Comparison of ENCODE assay signal across 1 cellular context in genomic region chr1:212557739-212558664, GRCh38.
TF ChIP-seq lines count a peak whose summit lies in the region.

No MANE protein-coding gene starts in this region.

TF ChIP-seq in K562, 482 proteins besides CTCF, POLR2A, EP300 and RAD21 (continued from another document and continues in another):
- TF ChIP-seq, protein P1, sequence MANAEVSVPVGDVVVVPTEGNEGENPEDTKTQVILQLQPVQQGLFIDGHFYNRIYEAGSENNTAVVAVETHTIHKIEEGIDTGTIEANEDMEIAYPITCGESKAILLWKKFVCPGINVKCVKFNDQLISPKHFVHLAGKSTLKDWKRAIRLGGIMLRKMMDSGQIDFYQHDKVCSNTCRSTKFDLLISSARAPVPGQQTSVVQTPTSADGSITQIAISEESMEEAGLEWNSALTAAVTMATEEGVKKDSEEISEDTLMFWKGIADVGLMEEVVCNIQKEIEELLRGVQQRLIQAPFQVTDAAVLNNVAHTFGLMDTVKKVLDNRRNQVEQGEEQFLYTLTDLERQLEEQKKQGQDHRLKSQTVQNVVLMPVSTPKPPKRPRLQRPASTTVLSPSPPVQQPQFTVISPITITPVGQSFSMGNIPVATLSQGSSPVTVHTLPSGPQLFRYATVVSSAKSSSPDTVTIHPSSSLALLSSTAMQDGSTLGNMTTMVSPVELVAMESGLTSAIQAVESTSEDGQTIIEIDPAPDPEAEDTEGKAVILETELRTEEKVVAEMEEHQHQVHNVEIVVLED (CRISPR knock-in tag; IDR thresholded peaks at IDR 0.05): no peak
- TF ChIP-seq HDAC8 (tag; IDR thresholded peaks at IDR 0.05) (no peak), GABPB1 (CRISPR knock-in tag; IDR thresholded peaks at IDR 0.05) (peak; percentile 78), ILK (tag; IDR thresholded peaks at IDR 0.05; ENCODE audit: borderline replicate concordance, low read depth) (no peak), GATAD2A (IDR thresholded peaks at IDR 0.05) (peak; percentile 18), CAMTA2 (CRISPR knock-in tag; conservative IDR thresholded peaks at IDR 0.05) (no peak), ESRRA (IDR thresholded peaks at IDR 0.05; ENCODE audit: borderline replicate concordance, low read depth) (peak; percentile 99), ETV5 (CRISPR knock-in tag; IDR thresholded peaks at IDR 0.05; ENCODE audit: low read depth) (no peak; the same call in 1 of the 2 replicates), CBX8 (IDR thresholded peaks at IDR 0.05; ENCODE audit: borderline replicate concordance, extremely low read depth, low read depth, low read length, poor library complexity, severe bottlenecking) (no peak), HDGF (IDR thresholded peaks at IDR 0.05) (no peak), NONO (IDR thresholded peaks at IDR 0.05; ENCODE audit: low read depth in 2 of 2, low read length in 1 of 2) (no peak), C11orf30 (IDR thresholded peaks at IDR 0.05; ENCODE audit: low read depth) (peak; percentile 77), TSC22D4 (tag; IDR thresholded peaks at IDR 0.05) (no peak), ZNF174 (CRISPR knock-in tag; IDR thresholded peaks at IDR 0.05) (no peak), RFX1 (IDR thresholded peaks at IDR 0.05) (no peak), FOXP1 (CRISPR knock-in tag; IDR thresholded peaks at IDR 0.05) (no peak), KDM1A (IDR thresholded peaks at IDR 0.05) (no peak), LARP7 (IDR thresholded peaks at IDR 0.05) (no peak), NBN (IDR thresholded peaks at IDR 0.05; ENCODE audit: low read depth) (no peak), BACH1 (tag; IDR thresholded peaks at IDR 0.05) (no peak), CREB3 (tag; conservative IDR thresholded peaks at IDR 0.05; ENCODE audit: low read depth) (no peak), ZNF830 (CRISPR knock-in tag; IDR thresholded peaks at IDR 0.05) (no peak), FUS (optimal IDR thresholded peaks at IDR 0.05; ENCODE audit: low read depth, low read length) (no peak), SRSF9 (IDR thresholded peaks at IDR 0.05; ENCODE audit: borderline replicate concordance, low read depth, low read length) (no peak), U2AF1 (optimal IDR thresholded peaks at IDR 0.05; ENCODE audit: low read depth, low read length) (no peak), STAT5A (IDR thresholded peaks at IDR 0.05; ENCODE audit: borderline replicate concordance, low read length) (no peak), PPARD (CRISPR knock-in tag; IDR thresholded peaks at IDR 0.05) (no peak), SRSF7 (optimal IDR thresholded peaks at IDR 0.05; ENCODE audit: low read depth, low read length) (no peak), NFIX (CRISPR knock-in tag; IDR thresholded peaks at IDR 0.05; ENCODE audit: low read depth) (no peak), KLF1 (tag; IDR thresholded peaks at IDR 0.05) (peak; percentile 93; the same call in 1 of the 2 replicates), EGR1 (conservative IDR thresholded peaks at IDR 0.05) (peak; percentile 23), ZNF134 (CRISPR knock-in tag; conservative IDR thresholded peaks at IDR 0.05) (no peak), ZNF282 (CRISPR knock-in tag; IDR thresholded peaks at IDR 0.05) (no peak), MYC (IDR thresholded peaks at IDR 0.05; ENCODE audit: low read depth, low read length) (no peak), MYC (CRISPR knock-in tag; IDR thresholded peaks at IDR 0.05; ENCODE audit: borderline replicate concordance, low read depth) (no peak), CEBPZ (IDR thresholded peaks at IDR 0.05; ENCODE audit: borderline replicate concordance, low read depth, low read length) (no peak), E2F5 (CRISPR knock-in tag; IDR thresholded peaks at IDR 0.05) (0 out of 2 replicates have a peak, but pooled peaks have one; percentile 85), KDM5B (IDR thresholded peaks at IDR 0.05; ENCODE audit: insufficient replicate concordance, low read depth, low read length) (no peak)
- TF ChIP-seq, protein P2, sequence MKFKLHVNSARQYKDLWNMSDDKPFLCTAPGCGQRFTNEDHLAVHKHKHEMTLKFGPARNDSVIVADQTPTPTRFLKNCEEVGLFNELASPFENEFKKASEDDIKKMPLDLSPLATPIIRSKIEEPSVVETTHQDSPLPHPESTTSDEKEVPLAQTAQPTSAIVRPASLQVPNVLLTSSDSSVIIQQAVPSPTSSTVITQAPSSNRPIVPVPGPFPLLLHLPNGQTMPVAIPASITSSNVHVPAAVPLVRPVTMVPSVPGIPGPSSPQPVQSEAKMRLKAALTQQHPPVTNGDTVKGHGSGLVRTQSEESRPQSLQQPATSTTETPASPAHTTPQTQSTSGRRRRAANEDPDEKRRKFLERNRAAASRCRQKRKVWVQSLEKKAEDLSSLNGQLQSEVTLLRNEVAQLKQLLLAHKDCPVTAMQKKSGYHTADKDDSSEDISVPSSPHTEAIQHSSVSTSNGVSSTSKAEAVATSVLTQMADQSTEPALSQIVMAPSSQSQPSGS (CRISPR knock-in tag; IDR thresholded peaks at IDR 0.05): no peak
- TF ChIP-seq, protein P3, sequence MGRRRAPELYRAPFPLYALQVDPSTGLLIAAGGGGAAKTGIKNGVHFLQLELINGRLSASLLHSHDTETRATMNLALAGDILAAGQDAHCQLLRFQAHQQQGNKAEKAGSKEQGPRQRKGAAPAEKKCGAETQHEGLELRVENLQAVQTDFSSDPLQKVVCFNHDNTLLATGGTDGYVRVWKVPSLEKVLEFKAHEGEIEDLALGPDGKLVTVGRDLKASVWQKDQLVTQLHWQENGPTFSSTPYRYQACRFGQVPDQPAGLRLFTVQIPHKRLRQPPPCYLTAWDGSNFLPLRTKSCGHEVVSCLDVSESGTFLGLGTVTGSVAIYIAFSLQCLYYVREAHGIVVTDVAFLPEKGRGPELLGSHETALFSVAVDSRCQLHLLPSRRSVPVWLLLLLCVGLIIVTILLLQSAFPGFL (CRISPR knock-in tag; IDR thresholded peaks at IDR 0.05): 0 out of 2 replicates have a peak, but pooled peaks have one; percentile 28
- TF ChIP-seq, protein P4, sequence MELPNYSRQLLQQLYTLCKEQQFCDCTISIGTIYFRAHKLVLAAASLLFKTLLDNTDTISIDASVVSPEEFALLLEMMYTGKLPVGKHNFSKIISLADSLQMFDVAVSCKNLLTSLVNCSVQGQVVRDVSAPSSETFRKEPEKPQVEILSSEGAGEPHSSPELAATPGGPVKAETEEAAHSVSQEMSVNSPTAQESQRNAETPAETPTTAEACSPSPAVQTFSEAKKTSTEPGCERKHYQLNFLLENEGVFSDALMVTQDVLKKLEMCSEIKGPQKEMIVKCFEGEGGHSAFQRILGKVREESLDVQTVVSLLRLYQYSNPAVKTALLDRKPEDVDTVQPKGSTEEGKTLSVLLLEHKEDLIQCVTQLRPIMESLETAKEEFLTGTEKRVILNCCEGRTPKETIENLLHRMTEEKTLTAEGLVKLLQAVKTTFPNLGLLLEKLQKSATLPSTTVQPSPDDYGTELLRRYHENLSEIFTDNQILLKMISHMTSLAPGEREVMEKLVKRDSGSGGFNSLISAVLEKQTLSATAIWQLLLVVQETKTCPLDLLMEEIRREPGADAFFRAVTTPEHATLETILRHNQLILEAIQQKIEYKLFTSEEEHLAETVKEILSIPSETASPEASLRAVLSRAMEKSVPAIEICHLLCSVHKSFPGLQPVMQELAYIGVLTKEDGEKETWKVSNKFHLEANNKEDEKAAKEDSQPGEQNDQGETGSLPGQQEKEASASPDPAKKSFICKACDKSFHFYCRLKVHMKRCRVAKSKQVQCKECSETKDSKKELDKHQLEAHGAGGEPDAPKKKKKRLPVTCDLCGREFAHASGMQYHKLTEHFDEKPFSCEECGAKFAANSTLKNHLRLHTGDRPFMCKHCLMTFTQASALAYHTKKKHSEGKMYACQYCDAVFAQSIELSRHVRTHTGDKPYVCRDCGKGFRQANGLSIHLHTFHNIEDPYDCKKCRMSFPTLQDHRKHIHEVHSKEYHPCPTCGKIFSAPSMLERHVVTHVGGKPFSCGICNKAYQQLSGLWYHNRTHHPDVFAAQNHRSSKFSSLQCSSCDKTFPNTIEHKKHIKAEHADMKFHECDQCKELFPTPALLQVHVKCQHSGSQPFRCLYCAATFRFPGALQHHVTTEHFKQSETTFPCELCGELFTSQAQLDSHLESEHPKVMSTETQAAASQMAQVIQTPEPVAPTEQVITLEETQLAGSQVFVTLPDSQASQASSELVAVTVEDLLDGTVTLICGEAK (IDR thresholded peaks at IDR 0.05): 0 out of 2 replicates have a peak, but pooled peaks have one; percentile 33
- TF ChIP-seq, protein P4 (CRISPR knock-in tag; IDR thresholded peaks at IDR 0.05): no peak
- TF ChIP-seq, protein P5, sequence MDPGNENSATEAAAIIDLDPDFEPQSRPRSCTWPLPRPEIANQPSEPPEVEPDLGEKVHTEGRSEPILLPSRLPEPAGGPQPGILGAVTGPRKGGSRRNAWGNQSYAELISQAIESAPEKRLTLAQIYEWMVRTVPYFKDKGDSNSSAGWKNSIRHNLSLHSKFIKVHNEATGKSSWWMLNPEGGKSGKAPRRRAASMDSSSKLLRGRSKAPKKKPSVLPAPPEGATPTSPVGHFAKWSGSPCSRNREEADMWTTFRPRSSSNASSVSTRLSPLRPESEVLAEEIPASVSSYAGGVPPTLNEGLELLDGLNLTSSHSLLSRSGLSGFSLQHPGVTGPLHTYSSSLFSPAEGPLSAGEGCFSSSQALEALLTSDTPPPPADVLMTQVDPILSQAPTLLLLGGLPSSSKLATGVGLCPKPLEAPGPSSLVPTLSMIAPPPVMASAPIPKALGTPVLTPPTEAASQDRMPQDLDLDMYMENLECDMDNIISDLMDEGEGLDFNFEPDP (CRISPR knock-in tag; IDR thresholded peaks at IDR 0.05): no peak
- TF ChIP-seq, protein P6, sequence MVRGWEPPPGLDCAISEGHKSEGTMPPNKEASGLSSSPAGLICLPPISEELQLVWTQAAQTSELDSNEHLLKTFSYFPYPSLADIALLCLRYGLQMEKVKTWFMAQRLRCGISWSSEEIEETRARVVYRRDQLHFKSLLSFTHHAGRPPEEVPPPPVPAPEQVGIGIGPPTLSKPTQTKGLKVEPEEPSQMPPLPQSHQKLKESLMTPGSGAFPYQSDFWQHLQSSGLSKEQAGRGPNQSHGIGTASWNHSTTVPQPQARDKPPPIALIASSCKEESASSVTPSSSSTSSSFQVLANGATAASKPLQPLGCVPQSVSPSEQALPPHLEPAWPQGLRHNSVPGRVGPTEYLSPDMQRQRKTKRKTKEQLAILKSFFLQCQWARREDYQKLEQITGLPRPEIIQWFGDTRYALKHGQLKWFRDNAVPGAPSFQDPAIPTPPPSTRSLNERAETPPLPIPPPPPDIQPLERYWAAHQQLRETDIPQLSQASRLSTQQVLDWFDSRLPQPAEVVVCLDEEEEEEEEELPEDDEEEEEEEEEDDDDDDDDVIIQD (CRISPR knock-in tag; IDR thresholded peaks at IDR 0.05): no peak
